Comparison of ENCODE assay signal across 8 cellular contexts in the genomic region with DNA sequence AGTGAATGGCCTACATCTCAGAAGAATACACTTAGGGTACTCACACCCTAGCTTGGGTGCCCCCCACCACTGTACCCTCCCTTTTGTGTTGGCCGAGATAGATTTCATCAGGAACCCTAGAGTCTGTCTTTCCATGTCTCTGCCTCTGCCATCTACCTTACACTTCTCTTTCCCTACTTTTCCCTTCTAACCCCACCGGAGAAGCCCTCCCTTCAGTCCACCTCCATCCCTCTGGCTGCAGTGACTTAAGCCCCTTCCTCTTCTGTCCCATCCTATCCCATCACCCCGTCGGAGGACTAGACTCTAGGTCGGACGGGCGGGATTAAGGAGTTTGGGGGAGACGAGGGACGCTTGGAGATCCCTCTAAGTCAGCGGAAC. TPM values are rescaled to one million over a fixed set of nuclear protein-coding genes. Genes with fewer than 3 reads are reported as not detected.
DNase-seq lines count a peak whose midpoint lies in the region; ATAC-seq and TF ChIP-seq lines count a peak whose summit lies in the region.

No MANE protein-coding gene starts in this region.

- ATAC-seq in stimulated activated naive CD8-positive, alpha-beta T cell treated with anti-CD3 and anti-CD28 coated beads, Interleukin-15, Interleukin-2, amounts not matched to agents 100 U/mL and 50 U/mL, for 24 hours: no peak
- ATAC-seq in mucosa of descending colon (no peak), aorta (ENCODE audit: low FRiP score) (no peak), HG03039 (IDR thresholded peaks at IDR 0.05; ENCODE audit: unreplicated experiment) (no peak), HG03108 (IDR thresholded peaks at IDR 0.05; ENCODE audit: unreplicated experiment) (no peak)

- no peak for DNase-seq in stimulated activated naive CD8-positive, alpha-beta T cell treated with anti-CD3 and anti-CD28 coated beads, Interleukin-15, Interleukin-2, amounts not matched to agents 100 U/mL and 50 U/mL, for 24 hours
- DNase-seq in cardiac fibroblast (ENCODE audit: low read depth in 2 of 2) (no peak), mucosa of descending colon (no peak), aorta (no peak), RKO (ENCODE audit: low spot score) (no peak)

- H3K9me3 ChIP-seq in mucosa of descending colon: no peaks in the 10 kb centered on the region
- H3K9me3 ChIP-seq in aorta (ENCODE audit: control insufficient read depth, low read length): no peaks in the 10 kb centered on the region

- H3K4me1 Mint-ChIP-seq in stimulated activated naive CD8-positive, alpha-beta T cell treated with anti-CD3 and anti-CD28 coated beads, Interleukin-15, Interleukin-2, amounts not matched to agents 100 ng/mL and 50 ng/mL, for 24 hours (ENCODE audit: low read depth): peaks cover 61% of the 10 kb centered on the region

- peaks cover 44% of the 10 kb centered on the region for H3K4me1 ChIP-seq in mucosa of descending colon (ENCODE audit: low read depth)
- no peaks in the 10 kb centered on the region for H3K4me1 ChIP-seq in aorta (ENCODE audit: control insufficient read depth in 1 of 2, insufficient read depth in 2 of 2, low read length in 2 of 2)

- WGBS in aorta, 2 donors: 5 to 6% methylated on average over 10 of the region's 10 CpGs

- H3K27ac Mint-ChIP-seq in stimulated activated naive CD8-positive, alpha-beta T cell treated with anti-CD3 and anti-CD28 coated beads, Interleukin-15, Interleukin-2, amounts not matched to agents 100 ng/mL and 50 ng/mL, for 24 hours: peak overlapping the region; percentile 93

- peak overlapping the region; percentile 8 to 15 for H3K27ac ChIP-seq in aorta (ENCODE audit: low read depth in 1 of 2, low read length in 2 of 2)

- TF ChIP-seq CTCF in cardiac fibroblast (IDR thresholded peaks at IDR 0.05; ENCODE audit: low read depth, low read length) (no peak), mucosa of descending colon (IDR thresholded peaks at IDR 0.05) (no peak)

- H3K4me3 Mint-ChIP-seq in stimulated activated naive CD8-positive, alpha-beta T cell treated with anti-CD3 and anti-CD28 coated beads, Interleukin-15, Interleukin-2, amounts not matched to agents 100 ng/mL and 50 ng/mL, for 24 hours: peak overlapping the region; percentile 91

- intact Hi-C loops in mucosa of descending colon (cut with DNase I, micrococcal nuclease) (no loop called here), aorta (cut with DNase I) (no loop called here)

- peak overlapping the region; percentile 78 to 86 for H3K4me3 ChIP-seq in cardiac fibroblast (replicated peaks in 1 of 2; ENCODE audit: low read depth in 2 of 2, low read length in 2 of 2)
- peak overlapping the region; percentile 94 for H3K4me3 ChIP-seq in mucosa of descending colon
- no peak overlapping the region for H3K4me3 ChIP-seq in aorta (ENCODE audit: low read length in 2 of 2)

- H3K27me3 Mint-ChIP-seq in stimulated activated naive CD8-positive, alpha-beta T cell treated with anti-CD3 and anti-CD28 coated beads, Interleukin-15, Interleukin-2, amounts not matched to agents 100 ng/mL and 50 ng/mL, for 24 hours: no peaks in the 10 kb centered on the region

- H3K27me3 ChIP-seq in aorta (ENCODE audit: control insufficient read depth in 1 of 2, insufficient read depth in 2 of 2, low read length in 1 of 2): no peaks in the 10 kb centered on the region

- no peaks in the 10 kb centered on the region for H3K9me3 Mint-ChIP-seq in stimulated activated naive CD8-positive, alpha-beta T cell treated with anti-CD3 and anti-CD28 coated beads, Interleukin-15, Interleukin-2, amounts not matched to agents 100 ng/mL and 50 ng/mL, for 24 hours

- H3K36me3 ChIP-seq in mucosa of descending colon (ENCODE audit: low read depth): peaks cover 3% of the 10 kb centered on the region
- peaks cover 0 to 6% of the 10 kb centered on the region in 2 donors for H3K36me3 ChIP-seq in aorta (ENCODE audit: control insufficient read depth in 1 of 2, insufficient read depth in 2 of 2, low read length in 1 of 2)

- H3K36me3 Mint-ChIP-seq in stimulated activated naive CD8-positive, alpha-beta T cell treated with anti-CD3 and anti-CD28 coated beads, Interleukin-15, Interleukin-2, amounts not matched to agents 100 ng/mL and 50 ng/mL, for 24 hours (ENCODE audit: low read depth): peaks cover 10% of the 10 kb centered on the region

RNA-seq across cellular contexts. Expression of a gene that starts 0.2 kb away (rescaled TPM):
- total RNA-seq in mucosa of descending colon: 10 to 100 TPM in 1 of 3 donors, 1 to 10 TPM in 2; 4.1 to 34.5 (median 6.6) TPM
- 10 to 100 TPM; 23.3 to 54.7 TPM for total RNA-seq in aorta
- polyA plus RNA-seq in aorta: 10 to 100 TPM in 1 of 2 donors, 1 to 10 TPM in 1; 6.6 to 15.4 TPM

RNA-seq across cellular contexts. Expression of a gene that starts 0.3 kb away (rescaled TPM):
- total RNA-seq in mucosa of descending colon (1,000 to 10,000 TPM in 1 of 3 donors, 100 to 1,000 TPM in 2; 729 to 1,007 (median 804) TPM), aorta (100 to 1,000 TPM; 387 to 486 TPM)
- polyA plus RNA-seq in aorta: 1,000 to 10,000 TPM in 1 of 2 donors, 100 to 1,000 TPM in 1; 159 to 1,724 TPM

RNA-seq across cellular contexts. Expression of a gene that starts 14.9 kb away (rescaled TPM):
- total RNA-seq in mucosa of descending colon (10 to 100 TPM; 33.4 to 52.0 (median 36.0) TPM), aorta (10 to 100 TPM; 25.2 to 45.6 TPM)
- polyA plus RNA-seq in aorta: 10 to 100 TPM; 10.0 to 25.0 TPM

RNA-seq across cellular contexts. Expression of a gene that starts 19.8 kb away (rescaled TPM):
- 10 to 100 TPM; 36.0 to 49.8 (median 36.8) TPM for total RNA-seq in mucosa of descending colon
- total RNA-seq in aorta: 10 to 100 TPM; 24.4 to 30.8 TPM
- polyA plus RNA-seq in aorta: 10 to 100 TPM; 19.2 to 28.4 TPM

RNA-seq across cellular contexts. Expression of a gene that starts 22.8 kb away (rescaled TPM):
- total RNA-seq in mucosa of descending colon (100 to 1,000 TPM; 424 to 499 (median 484) TPM), aorta (100 to 1,000 TPM; 405 to 430 TPM)
- 100 to 1,000 TPM; 801 to 895 TPM for polyA plus RNA-seq in aorta

Comparison
In these comparisons a context has a peak if more than half of its experiments do, and no peak if none do; other contexts are left out.
1. H3K4me3 ChIP-seq: peak in cardiac fibroblast (2 of 2) and mucosa of descending colon (single experiment); none in aorta (0 of 2).